ENCODE assay signal across 13 cellular contexts in genomic region chr22:46047226-46047625, GRCh38.
DNase-seq lines count a peak whose midpoint lies in the region; ATAC-seq and TF ChIP-seq lines count a peak whose summit lies in the region.
"Had no signal": no experiment of that assay in that cellular context is flagged by ENCODE, and none has a peak within 500 bp of the region (broad histone marks: within the 10 kb centered on the region; RNA-seq: fewer than 3 reads in every experiment).

No MANE protein-coding gene starts in this region.

- no peak for TF ChIP-seq EP300 in transverse colon (IDR thresholded peaks at IDR 0.05; ENCODE audit: low read depth)

- no peaks in the 10 kb centered on the region for H3F3A ChIP-seq in neural progenitor cell (ENCODE audit: low read depth)

- H3K9me3 ChIP-seq in endodermal cell (ENCODE audit: control insufficient read depth, low read length) = no peaks in the 10 kb centered on the region
- H3K9me3 ChIP-seq in neural progenitor cell (ENCODE audit: low read depth) = no peaks in the 10 kb centered on the region
- no peaks in the 10 kb centered on the region for H3K9me3 ChIP-seq in transverse colon

- H3K4me1 ChIP-seq in endodermal cell (ENCODE audit: control insufficient read depth, insufficient read depth, low read length) (no peaks in the 10 kb centered on the region), neural progenitor cell (peaks cover 4% of the 10 kb centered on the region), transverse colon (peaks cover 41 to 70% (median 55%) of the 10 kb centered on the region in 4 donors)

- no peak overlapping the region for H3K4me2 ChIP-seq in neural progenitor cell

- peak; percentile 22 for DNase-seq in activated naive CD8-positive, alpha-beta T cell treated with anti-CD3 and anti-CD28 coated beads, Interleukin-2, amount 10 ng/mL, durations not matched to agents 7 days and 5 days
- DNase-seq in activated naive CD8-positive, alpha-beta T cell treated with anti-CD3 and anti-CD28 coated beads for 36 hours = no peak
- DNase-seq in endodermal cell = peak; percentile 40
- no peak for DNase-seq in neural progenitor cell (ENCODE audit: low spot score)
- no peak for DNase-seq in transverse colon
- no peak for DNase-seq in HEK293T (ENCODE audit: extremely low spot score)
- DNase-seq in endothelial cell (ENCODE audit: low spot score) = no peak
- DNase-seq: activated CD4-positive, alpha-beta T cell treated with anti-CD3 and anti-CD28 coated beads for 4 hours; activated gamma-delta T cell treated with Interleukin-2 at 50 U/mL for 16 hours; glutamatergic neuron; NCI-H748 treated with DMSO at 0.1 percent for 48 hours; stimulated activated naive B cell treated with anti-CD40 and anti-IgM and Interleukin-4, amounts not matched to agents 10 μg/mL and 1 μg/mL and 100 μg/mL, for 72 hours had no signal

- WGBS in endodermal cell (ENCODE audit: insufficient coverage in 1 of 2, insufficient read length in 1 of 2), 2 experiments = 90 to 92% methylated on average over 9 to 12 of the region's 13 CpGs
- WGBS in transverse colon (ENCODE audit: low coverage in 1 of 2), 2 donors = 87 to 92% methylated on average over 11 to 13 of the region's 13 CpGs

- no peak for ATAC-seq in activated naive CD8-positive, alpha-beta T cell treated with anti-CD3 and anti-CD28 coated beads, Interleukin-2, amount 10 ng/mL, durations not matched to agents 7 days and 5 days (ENCODE audit: low read depth)
- no peak for ATAC-seq in HG02588 (IDR thresholded peaks at IDR 0.05; ENCODE audit: unreplicated experiment)

- no peak for TF ChIP-seq CTCF in endodermal cell (conservative IDR thresholded peaks at IDR 0.05)
- TF ChIP-seq CTCF in neural progenitor cell (IDR thresholded peaks at IDR 0.05) = no peak
- no peak for TF ChIP-seq CTCF in transverse colon (IDR thresholded peaks at IDR 0.05)
- no peak for TF ChIP-seq CTCF in endothelial cell (IDR thresholded peaks at IDR 0.05; ENCODE audit: unreplicated experiment)

- no peak for TF ChIP-seq POLR2A in transverse colon (IDR thresholded peaks at IDR 0.05)

- peaks cover 2% of the 10 kb centered on the region for H3K27me3 Mint-ChIP-seq in activated naive CD8-positive, alpha-beta T cell treated with anti-CD3 and anti-CD28 coated beads, Interleukin-2, amount 10 ng/mL, durations not matched to agents 7 days and 5 days
- H3K27me3 Mint-ChIP-seq in activated naive CD8-positive, alpha-beta T cell treated with anti-CD3 and anti-CD28 coated beads for 36 hours = no peaks in the 10 kb centered on the region
- H3K27me3 Mint-ChIP-seq in endodermal cell (ENCODE audit: insufficient read depth) = peaks cover 24% of the 10 kb centered on the region
- peaks cover 42% of the 10 kb centered on the region for H3K27me3 Mint-ChIP-seq in neural progenitor cell (ENCODE audit: insufficient read depth, low read depth)
- peaks cover 3% of the 10 kb centered on the region for H3K27me3 Mint-ChIP-seq in endothelial cell (ENCODE audit: unreplicated experiment)
- H3K27me3 Mint-ChIP-seq: stimulated activated naive B cell treated with anti-CD40 and anti-IgM and Interleukin-4, amounts not matched to agents 10 μg/mL and 1 μg/mL and 100 μg/mL, for 72 hours had no signal

- H3K79me2 ChIP-seq in neural progenitor cell (ENCODE audit: low read depth) = no peaks in the 10 kb centered on the region

- CTCF ChIA-PET in HEK293T (lab: Yijun Ruan, JAX) = no interaction called here

- H3K36me3 ChIP-seq in endodermal cell (ENCODE audit: control insufficient read depth, insufficient read depth, low read length) (no peaks in the 10 kb centered on the region), neural progenitor cell (no peaks in the 10 kb centered on the region), transverse colon (no peaks in the 10 kb centered on the region)

- H3K27ac Mint-ChIP-seq in activated naive CD8-positive, alpha-beta T cell treated with anti-CD3 and anti-CD28 coated beads, Interleukin-2, amount 10 ng/mL, durations not matched to agents 7 days and 5 days = no peak overlapping the region
- H3K27ac Mint-ChIP-seq in activated naive CD8-positive, alpha-beta T cell treated with anti-CD3 and anti-CD28 coated beads for 36 hours = no peak overlapping the region
- H3K27ac Mint-ChIP-seq in endodermal cell = no peak overlapping the region
- H3K27ac Mint-ChIP-seq in neural progenitor cell = no peak overlapping the region
- no peak overlapping the region for H3K27ac Mint-ChIP-seq in endothelial cell (ENCODE audit: unreplicated experiment)
- H3K27ac Mint-ChIP-seq: stimulated activated naive B cell treated with anti-CD40 and anti-IgM and Interleukin-4, amounts not matched to agents 10 μg/mL and 1 μg/mL and 100 μg/mL, for 72 hours had no signal

- in situ Hi-C loops in transverse colon (cut with MboI; ENCODE audit: low pct_ligation_motif_present in 1 of 4, low pct_unique_long_range_greater_than_20kb in 1 of 4, low sequenced_read_pairs in 3 of 4) = no loop called here

- peaks cover 10% of the 10 kb centered on the region for H4K20me1 ChIP-seq in neural progenitor cell (ENCODE audit: low read depth)

- H3K36me3 Mint-ChIP-seq in activated naive CD8-positive, alpha-beta T cell treated with anti-CD3 and anti-CD28 coated beads, Interleukin-2, amount 10 ng/mL, durations not matched to agents 7 days and 5 days = no peaks in the 10 kb centered on the region
- no peaks in the 10 kb centered on the region for H3K36me3 Mint-ChIP-seq in activated naive CD8-positive, alpha-beta T cell treated with anti-CD3 and anti-CD28 coated beads for 36 hours
- H3K36me3 Mint-ChIP-seq in endodermal cell (ENCODE audit: low read depth) (no peaks in the 10 kb centered on the region), neural progenitor cell (no peaks in the 10 kb centered on the region), endothelial cell (ENCODE audit: low read depth, unreplicated experiment) (no peaks in the 10 kb centered on the region)
- H3K36me3 Mint-ChIP-seq: stimulated activated naive B cell treated with anti-CD40 and anti-IgM and Interleukin-4, amounts not matched to agents 10 μg/mL and 1 μg/mL and 100 μg/mL, for 72 hours had no signal

- H3K9me3 Mint-ChIP-seq in activated naive CD8-positive, alpha-beta T cell treated with anti-CD3 and anti-CD28 coated beads, Interleukin-2, amount 10 ng/mL, durations not matched to agents 7 days and 5 days = no peaks in the 10 kb centered on the region
- H3K9me3 Mint-ChIP-seq in activated naive CD8-positive, alpha-beta T cell treated with anti-CD3 and anti-CD28 coated beads for 36 hours = no peaks in the 10 kb centered on the region
- H3K9me3 Mint-ChIP-seq in endodermal cell (no peaks in the 10 kb centered on the region), neural progenitor cell (no peaks in the 10 kb centered on the region), endothelial cell (ENCODE audit: unreplicated experiment) (no peaks in the 10 kb centered on the region)
- H3K9me3 Mint-ChIP-seq: stimulated activated naive B cell treated with anti-CD40 and anti-IgM and Interleukin-4, amounts not matched to agents 10 μg/mL and 1 μg/mL and 100 μg/mL, for 72 hours had no signal

- POLR2A ChIA-PET in activated naive CD8-positive, alpha-beta T cell treated with anti-CD3 and anti-CD28 coated beads, Interleukin-2, amount 10 ng/mL, durations not matched to agents 7 days and 5 days (lab: Charles Lee) = no interaction called here
- POLR2A ChIA-PET in HEK293T (lab: Yijun Ruan, JAX) = no interaction called here

- intact Hi-C loops in transverse colon (cut with DNase I; ENCODE audit: low total_unique reads) = no loop called here

- no peak overlapping the region for H3K9ac ChIP-seq in endodermal cell (ENCODE audit: extremely low read depth, low read length, poor library complexity, severe bottlenecking)
- no peak overlapping the region for H3K9ac ChIP-seq in neural progenitor cell

- H3K27me3 ChIP-seq in endodermal cell (ENCODE audit: control insufficient read depth, insufficient read depth, low read length, poor library complexity, severe bottlenecking) (peaks cover 45% of the 10 kb centered on the region), neural progenitor cell (peaks cover 91% of the 10 kb centered on the region), transverse colon (no peaks in the 10 kb centered on the region)

- H3K4me1 Mint-ChIP-seq in activated naive CD8-positive, alpha-beta T cell treated with anti-CD3 and anti-CD28 coated beads, Interleukin-2, amount 10 ng/mL, durations not matched to agents 7 days and 5 days = peaks cover 4% of the 10 kb centered on the region
- peaks cover 17% of the 10 kb centered on the region for H3K4me1 Mint-ChIP-seq in activated naive CD8-positive, alpha-beta T cell treated with anti-CD3 and anti-CD28 coated beads for 36 hours
- H3K4me1 Mint-ChIP-seq in endodermal cell = peaks cover 6% of the 10 kb centered on the region
- H3K4me1 Mint-ChIP-seq in neural progenitor cell = peaks cover 4% of the 10 kb centered on the region
- H3K4me1 Mint-ChIP-seq in endothelial cell (ENCODE audit: unreplicated experiment) = peaks cover 3% of the 10 kb centered on the region

- no peak overlapping the region for H2AFZ ChIP-seq in neural progenitor cell (replicated peaks)

- H3K4me3 Mint-ChIP-seq in activated naive CD8-positive, alpha-beta T cell treated with anti-CD3 and anti-CD28 coated beads, Interleukin-2, amount 10 ng/mL, durations not matched to agents 7 days and 5 days = no peak overlapping the region
- H3K4me3 Mint-ChIP-seq in activated naive CD8-positive, alpha-beta T cell treated with anti-CD3 and anti-CD28 coated beads for 36 hours = no peak overlapping the region
- no peak overlapping the region for H3K4me3 Mint-ChIP-seq in endodermal cell
- peak overlapping the region; percentile 52 for H3K4me3 Mint-ChIP-seq in neural progenitor cell
- no peak overlapping the region for H3K4me3 Mint-ChIP-seq in endothelial cell (ENCODE audit: unreplicated experiment)
- H3K4me3 Mint-ChIP-seq: stimulated activated naive B cell treated with anti-CD40 and anti-IgM and Interleukin-4, amounts not matched to agents 10 μg/mL and 1 μg/mL and 100 μg/mL, for 72 hours had no signal

- H3K27ac ChIP-seq in endodermal cell (ENCODE audit: low read depth, low read length) = no peak overlapping the region
- no peak overlapping the region for H3K27ac ChIP-seq in neural progenitor cell
- peak overlapping the region; percentile 91 to 97 (median 94) for H3K27ac ChIP-seq in transverse colon

- H3K4me3 ChIP-seq in endodermal cell (ENCODE audit: low read length) = no peak overlapping the region
- H3K4me3 ChIP-seq in neural progenitor cell = no peak overlapping the region
- H3K4me3 ChIP-seq in transverse colon = no peak overlapping the region

TF ChIP-seq in HEK293T, 16 proteins besides CTCF, POLR2A, EP300 and RAD21:
- TF ChIP-seq L3MBTL2 (conservative IDR thresholded peaks at IDR 0.05) (no peak), FOXK2 (IDR thresholded peaks at IDR 0.05) (no peak), ZNF384 (IDR thresholded peaks at IDR 0.05) (no peak), FOXM1 (IDR thresholded peaks at IDR 0.05; ENCODE audit: borderline replicate concordance) (no peak), SP1 (IDR thresholded peaks at IDR 0.05) (no peak), FOXA1 (IDR thresholded peaks at IDR 0.05) (no peak)

Comparison
In these comparisons a context has a peak if more than half of its experiments do, and no peak if none do; other contexts are left out.
1. DNase-seq: peak in activated naive CD8-positive, alpha-beta T cell treated with anti-CD3 and anti-CD28 coated beads, Interleukin-2, amount 10 ng/mL, durations not matched to agents 7 days and 5 days (single experiment) and endodermal cell (single experiment); none in activated naive CD8-positive, alpha-beta T cell treated with anti-CD3 and anti-CD28 coated beads for 36 hours (single experiment), neural progenitor cell (single experiment), transverse colon (single experiment), HEK293T (single experiment) and endothelial cell (single experiment).
2. H3K27ac ChIP-seq: peak in transverse colon (4 of 4); none in endodermal cell (single experiment) and neural progenitor cell (single experiment).